Comparison of ENCODE assay signal across 15 cellular contexts in genomic region chr17:57574040-57574513, GRCh38.
DNase-seq lines count a peak whose midpoint lies in the region; ATAC-seq, FAIRE-seq and TF ChIP-seq lines count a peak whose summit lies in the region.
"Had no signal": no experiment of that assay in that cellular context is flagged by ENCODE, and none has a peak within 500 bp of the region (broad histone marks: within the 10 kb centered on the region; RNA-seq: fewer than 3 reads in every experiment).

No MANE protein-coding gene starts in this region.

- H3K9me3 ChIP-seq in HepG2 (ENCODE audit: low read length) = no peaks in the 10 kb centered on the region

- ATAC-seq in HepG2 (no peak), GM21447 (IDR thresholded peaks at IDR 0.05; ENCODE audit: unreplicated experiment) (no peak), GM21786 (IDR thresholded peaks at IDR 0.05; ENCODE audit: unreplicated experiment) (no peak)
- ATAC-seq in activated naive CD8-positive, alpha-beta T cell treated with anti-CD3 and anti-CD28 coated beads, Interleukin-2, amount 50 U/mL, for 24 hours = no peak
- ATAC-seq: effector memory CD8-positive, alpha-beta T cell; naive thymus-derived CD8-positive, alpha-beta T cell had no signal

- CTCF ChIA-PET in HepG2 (lab: Yijun Ruan, JAX; ENCODE audit: low intra/inter-chr PET ratio, low total read pairs) = no interaction called here

- no peak overlapping the region for H3K4me2 ChIP-seq in HepG2 (ENCODE audit: low read depth, low read length)
- H3K4me2 ChIP-seq: smooth muscle cell had no signal

- no peaks in the 10 kb centered on the region for H4K20me1 ChIP-seq in HepG2 (ENCODE audit: insufficient read depth, low read length)

- no peak overlapping the region for H3K4me3 Mint-ChIP-seq in activated naive CD8-positive, alpha-beta T cell treated with anti-CD3 and anti-CD28 coated beads, Interleukin-2, amount 50 U/mL, for 24 hours
- H3K4me3 Mint-ChIP-seq: activated naive CD4-positive, alpha-beta T cell treated with anti-CD3 and anti-CD28 coated beads, Interleukin-2, amount 50 U/mL, for 24 hours; effector memory CD8-positive, alpha-beta T cell; naive thymus-derived CD8-positive, alpha-beta T cell had no signal

- in situ Hi-C loops in HepG2 (cut with HindIII; ENCODE audit: extremely low pct_ligation_motif_present, low pct_unique_long_range_greater_than_20kb) = no loop called here

- H3K4me1 Mint-ChIP-seq in activated naive CD8-positive, alpha-beta T cell treated with anti-CD3 and anti-CD28 coated beads, Interleukin-2, amount 50 U/mL, for 24 hours = peaks cover 11% of the 10 kb centered on the region

- H3K27me3 Mint-ChIP-seq in activated naive CD8-positive, alpha-beta T cell treated with anti-CD3 and anti-CD28 coated beads, Interleukin-2, amount 50 U/mL, for 24 hours = no peaks in the 10 kb centered on the region
- H3K27me3 Mint-ChIP-seq: activated naive CD4-positive, alpha-beta T cell treated with anti-CD3 and anti-CD28 coated beads, Interleukin-2, amount 50 U/mL, for 24 hours; effector memory CD8-positive, alpha-beta T cell; naive thymus-derived CD8-positive, alpha-beta T cell had no signal

- TF ChIP-seq EP300 in HepG2 (IDR thresholded peaks at IDR 0.05; ENCODE audit: low read depth in 2 of 2, low read length in 2 of 2) (no peak), HepG2 (CRISPR knock-in tag; IDR thresholded peaks at IDR 0.05; ENCODE audit: borderline replicate concordance) (no peak)

- FAIRE-seq in HepG2 (lab: Jason Lieb, UNC) = no peak

- H3K27me3 ChIP-seq in HepG2 (ENCODE audit: control insufficient read depth in 1 of 2, insufficient read depth in 2 of 2, low read length in 2 of 2) = no peaks in the 10 kb centered on the region

- peaks cover 7 to 21% of the 10 kb centered on the region in 2 experiments; a peak in 4 of 5 replicates for H3K36me3 ChIP-seq in HepG2 (replicated peaks in 1 of 2; ENCODE audit: control insufficient read depth in 1 of 2, insufficient read depth in 2 of 2, low read length in 2 of 2)

- H3K36me3 Mint-ChIP-seq in activated naive CD8-positive, alpha-beta T cell treated with anti-CD3 and anti-CD28 coated beads, Interleukin-2, amount 50 U/mL, for 24 hours (ENCODE audit: low read depth) = no peaks in the 10 kb centered on the region

- no peak overlapping the region for H3K9ac ChIP-seq in HepG2 (ENCODE audit: insufficient read depth, low read depth, low read length)

- H3K27ac Mint-ChIP-seq in activated naive CD8-positive, alpha-beta T cell treated with anti-CD3 and anti-CD28 coated beads, Interleukin-2, amount 50 U/mL, for 24 hours = no peak overlapping the region
- H3K27ac Mint-ChIP-seq: activated naive CD4-positive, alpha-beta T cell treated with anti-CD3 and anti-CD28 coated beads, Interleukin-2, amount 50 U/mL, for 24 hours had no signal

- no peak for TF ChIP-seq CTCF in HepG2 (CRISPR knock-in tag; IDR thresholded peaks at IDR 0.05)

- no peaks in the 10 kb centered on the region for H3K9me3 Mint-ChIP-seq in activated naive CD8-positive, alpha-beta T cell treated with anti-CD3 and anti-CD28 coated beads, Interleukin-2, amount 50 U/mL, for 24 hours
- H3K9me3 Mint-ChIP-seq: activated naive CD4-positive, alpha-beta T cell treated with anti-CD3 and anti-CD28 coated beads, Interleukin-2, amount 50 U/mL, for 24 hours; effector memory CD8-positive, alpha-beta T cell; naive thymus-derived CD8-positive, alpha-beta T cell had no signal

- no peak for TF ChIP-seq RAD21 in HepG2 (CRISPR knock-in tag; IDR thresholded peaks at IDR 0.05)

- intact Hi-C loops in HepG2 (cut with micrococcal nuclease; ENCODE audit: unreplicated experiment) = no loop called here

- WGBS in HepG2 (ENCODE audit: low lambda C conversion rate) = 100% methylated on average over 4 of the region's 4 CpGs

- POLR2A ChIA-PET in HepG2 (lab: Yijun Ruan, JAX) = interaction anchor here (8.2 kb wide), 1 partner anchor 12 kb away, joined by 113 read pairs; no protein-coding TSS in a partner anchor

- H2AFZ ChIP-seq in HepG2 (ENCODE audit: low read length) = no peak overlapping the region

- peak overlapping the region; percentile 79 for H3K27ac ChIP-seq in cingulate gyrus (ENCODE audit: low read depth, low read length)
- H3K27ac ChIP-seq in HepG2 (ENCODE audit: extremely low read length, insufficient read depth, low read length) = no peak overlapping the region

- TF ChIP-seq POLR2A in HepG2 (IDR thresholded peaks at IDR 0.05; ENCODE audit: insufficient read depth in 1 of 2, low read depth in 2 of 2, low read length in 2 of 2) = no peak

- no peak overlapping the region for H3K4me3 ChIP-seq in HepG2 (replicated peaks in 1 of 3; ENCODE audit: insufficient read depth in 1 of 3, low read depth in 2 of 3, low read length in 3 of 3)
- H3K4me3 ChIP-seq: smooth muscle cell had no signal

- DNase-seq in AG20443 (ENCODE audit: low spot score) = peak; percentile 65
- peak; percentile 88 for DNase-seq in NCI-H1092 treated with DMSO at 0.1 percent for 48 hours (lab: John Stamatoyannopoulos, UW)
- DNase-seq in HepG2 (ENCODE audit: low spot score) = no peak
- DNase-seq in NCI-H1417 (lab: John Stamatoyannopoulos, UW) = no peak
- no peak for DNase-seq in activated naive CD8-positive, alpha-beta T cell treated with anti-CD3 and anti-CD28 coated beads, Interleukin-2, amount 50 U/mL, for 24 hours
- DNase-seq: activated CD4-positive, alpha-beta T cell treated with anti-CD3 and anti-CD28 coated beads, Interleukin-2, amount 50 U/mL, for 48 hours; effector memory CD8-positive, alpha-beta T cell; GF-D8; NCI-H1694 had no signal

- peaks cover 47% of the 10 kb centered on the region for H3K4me1 ChIP-seq in HepG2 (ENCODE audit: insufficient read depth, low read length)

- BruUV-seq in HepG2 (replicated peaks; lab: Mats Ljungman, UMichigan) = no TSS peak

- no peaks in the 10 kb centered on the region for H3K79me2 ChIP-seq in HepG2 (ENCODE audit: insufficient read depth, low read length)

TF ChIP-seq in HepG2, 621 proteins besides CTCF, POLR2A, EP300 and RAD21:
- TF ChIP-seq ZNF432 (CRISPR knock-in tag; IDR thresholded peaks at IDR 0.05; ENCODE audit: borderline replicate concordance) (no peak), RBM22 (optimal IDR thresholded peaks at IDR 0.05; ENCODE audit: low read length) (peak; percentile 42)

Comparison
In these comparisons a context has a peak if more than half of its experiments do, and no peak if none do; other contexts are left out.
1. DNase-seq: peak in AG20443 (single experiment) and NCI-H1092 treated with DMSO at 0.1 percent for 48 hours (single experiment); none in HepG2 (single experiment), NCI-H1417 (0 of 3) and activated naive CD8-positive, alpha-beta T cell treated with anti-CD3 and anti-CD28 coated beads, Interleukin-2, amount 50 U/mL, for 24 hours (single experiment).